Comparison of ENCODE assay signal across 16 cellular contexts in genomic region chr2:126874961-126875360, GRCh38. TPM values are rescaled to one million over a fixed set of nuclear protein-coding genes. Genes with fewer than 3 reads are reported as not detected.
DNase-seq lines count a peak whose midpoint lies in the region; ATAC-seq and TF ChIP-seq lines count a peak whose summit lies in the region.
"Had no signal": no experiment of that assay in that cellular context is flagged by ENCODE, and none has a peak within 500 bp of the region (broad histone marks: within the 10 kb centered on the region; RNA-seq: fewer than 3 reads in every experiment).

No MANE protein-coding gene starts in this region.

- H3K18ac ChIP-seq in H9 (ENCODE audit: insufficient read length, low read depth, low read length): no peak overlapping the region

- no peak for TF ChIP-seq CTCF in H9 (conservative IDR thresholded peaks at IDR 0.05)
- TF ChIP-seq CTCF in coronary artery (IDR thresholded peaks at IDR 0.05): no peak

- H3K4me3 Mint-ChIP-seq in H9: no peak overlapping the region
- H3K4me3 Mint-ChIP-seq in T-cell: no peak overlapping the region
- H3K4me3 Mint-ChIP-seq: B cell; CD8-positive, alpha-beta T cell; GM23338; HFFc6 had no signal

- H3K4me2 ChIP-seq in H9 (ENCODE audit: insufficient read depth, insufficient read length, low read length): no peak overlapping the region
- H3K4me2 ChIP-seq: BLaER1 treated with 17β-estradiol and CSF1 and Interleukin-3, amounts not matched to agents 10 nM and 100 nM; GM23338 had no signal

- H3K56ac ChIP-seq in H9 (ENCODE audit: insufficient read length, low read depth, low read length): no peak overlapping the region

- no peak overlapping the region for H4K91ac ChIP-seq in H9 (ENCODE audit: insufficient read length, low read depth, low read length)

- H3K23me2 ChIP-seq in H9 (ENCODE audit: insufficient read length, low read depth, low read length, poor library complexity, severe bottlenecking): no peaks in the 10 kb centered on the region

- DNase-seq in DMS53 (lab: John Stamatoyannopoulos, UW) (peak; percentile 74), H9 (peak; percentile 21), coronary artery (ENCODE audit: low spot score) (peak; percentile 17), islet precursor cell (peak; percentile 67), T-cell (no peak), head of caudate nucleus (no peak)
- DNase-seq: Calu3, HFFc6 had no signal

- no peak overlapping the region for H2BK15ac ChIP-seq in H9 (ENCODE audit: low read depth, low read length)

- no peaks in the 10 kb centered on the region for H3K27me3 ChIP-seq in H9 (ENCODE audit: insufficient read depth, low read length)
- H3K27me3 ChIP-seq: BLaER1 treated with 17β-estradiol and CSF1 and Interleukin-3, amounts not matched to agents 10 nM and 100 nM had no signal

- POLR2A ChIA-PET in T-cell (lab: Charles Lee): no interaction called here

- H3K4me1 ChIP-seq in H9 (ENCODE audit: insufficient read depth, low read length): peaks cover 4% of the 10 kb centered on the region; the same call in 1 of the 2 replicates

- no peak for ATAC-seq in T-cell (replicated peaks in 1 of 4)
- ATAC-seq: CD8-positive, alpha-beta T cell; GM23338; HCT116 had no signal

- intact Hi-C loops in head of caudate nucleus (cut with DNase I): no loop called here

- no peak overlapping the region for H3K9ac ChIP-seq in H9 (ENCODE audit: extremely low read depth, insufficient read length, low read length)
- H3K9ac ChIP-seq: BLaER1 treated with 17β-estradiol and CSF1 and Interleukin-3, amounts not matched to agents 10 nM and 100 nM had no signal

- H3K9me3 Mint-ChIP-seq in H9 (peaks cover 10 to 13% of the 10 kb centered on the region in 2 experiments), T-cell (peaks cover 11 to 26% (median 19%) of the 10 kb centered on the region in 3 donors)

- H4K5ac ChIP-seq in H9 (ENCODE audit: insufficient read length, low read depth, low read length): no peak overlapping the region

- no peak overlapping the region for H2AK5ac ChIP-seq in H9 (ENCODE audit: insufficient read length, low read length)

- CTCF ChIA-PET in T-cell (lab: Charles Lee): interaction anchor here in 1 of 2 donors (0.6 kb wide), 1 partner anchor 583 kb away, joined by 4 read pairs; no protein-coding TSS in a partner anchor

- H3K4me3 ChIP-seq in coronary artery: no peak overlapping the region
- H3K4me3 ChIP-seq: BLaER1 treated with 17β-estradiol and CSF1 and Interleukin-3, amounts not matched to agents 10 nM and 100 nM; GM23338 had no signal

- H3K23ac ChIP-seq in H9 (ENCODE audit: insufficient read length, low read depth, low read length): no peak overlapping the region

- no peak overlapping the region for H2BK120ac ChIP-seq in H9 (ENCODE audit: low read depth, low read length, poor library complexity, severe bottlenecking)

- no peaks in the 10 kb centered on the region for H3K79me2 ChIP-seq in H9 (ENCODE audit: insufficient read depth, low read length)

- H3K4me1 Mint-ChIP-seq in H9 (peaks cover 11 to 12% of the 10 kb centered on the region in 2 experiments), T-cell (no peaks in the 10 kb centered on the region)
- H3K4me1 Mint-ChIP-seq: B cell had no signal

- H3K27ac ChIP-seq in H9 (ENCODE audit: insufficient read length, low read depth, low read length) (no peak overlapping the region), coronary artery (no peak overlapping the region)
- H3K27ac ChIP-seq: BLaER1 treated with 17β-estradiol and CSF1 and Interleukin-3, amounts not matched to agents 10 nM and 100 nM; HL-60 had no signal

- no peak overlapping the region for H3T11ph ChIP-seq in H9 (ENCODE audit: low read length)

- peaks cover 2 to 12% (median 9%) of the 10 kb centered on the region in 3 experiments; a peak in 6 of 7 replicates for H3K36me3 Mint-ChIP-seq in H9 (ENCODE audit: insufficient read depth in 1 of 3, low read depth in 3 of 3)
- H3K36me3 Mint-ChIP-seq in T-cell: no peaks in the 10 kb centered on the region
- H3K36me3 Mint-ChIP-seq: CD8-positive, alpha-beta T cell had no signal

- H4K20me1 ChIP-seq in H9 (ENCODE audit: control insufficient read depth, insufficient read depth, insufficient read length): no peaks in the 10 kb centered on the region
- H4K20me1 ChIP-seq: BLaER1 treated with 17β-estradiol and CSF1 and Interleukin-3, amounts not matched to agents 10 nM and 100 nM had no signal

- peak overlapping the region in 1 of 3 experiments; percentile 3; a peak in 1 of 7 replicates for H3K27ac Mint-ChIP-seq in H9
- no peak overlapping the region for H3K27ac Mint-ChIP-seq in T-cell
- H3K27ac Mint-ChIP-seq: B cell; CD8-positive, alpha-beta T cell; GM23338; HFFc6 had no signal

- no peak overlapping the region for H2BK20ac ChIP-seq in H9 (ENCODE audit: low read depth, low read length, poor library complexity, severe bottlenecking)

- H3K14ac ChIP-seq in H9 (ENCODE audit: insufficient read depth, low read length): no peak overlapping the region

- H2BK12ac ChIP-seq in H9 (ENCODE audit: insufficient read length, low read depth, low read length): no peak overlapping the region

- no peaks in the 10 kb centered on the region for H3K79me1 ChIP-seq in H9 (ENCODE audit: insufficient read depth, low read depth, low read length, poor library complexity, severe bottlenecking)

- H4K8ac ChIP-seq in H9 (replicated peaks; ENCODE audit: insufficient read length, low read depth, low read length): no peak overlapping the region

- no peaks in the 10 kb centered on the region for H3K9me3 ChIP-seq in H9 (ENCODE audit: control insufficient read depth, low read depth, low read length)

- H3K27me3 Mint-ChIP-seq in H9 (ENCODE audit: low read depth) (peaks cover 2% of the 10 kb centered on the region; the same call in 1 of the 2 replicates), T-cell (no peaks in the 10 kb centered on the region)
- H3K27me3 Mint-ChIP-seq: B cell had no signal

- H3K4ac ChIP-seq in H9 (ENCODE audit: low read depth, low read length): no peak overlapping the region

- no peak overlapping the region for H2BK5ac ChIP-seq in H9 (ENCODE audit: insufficient read length, low read length)

- H2AFZ ChIP-seq in H9 (ENCODE audit: low read length): no peak overlapping the region
- H2AFZ ChIP-seq: GM23338 had no signal

- WGBS in H9 (ENCODE audit: extremely low coverage, insufficient read length, low lambda C conversion rate): no CpG with 5 or more reads among the region's 3 CpGs

RNA-seq across cellular contexts. Expression of gene TEX51, which starts 23.7 kb away (rescaled TPM):
- total RNA-seq in H9 (2021) (not detected in 2 replicates), T-cell (not detected)
- total RNA-seq: A172; B cell; Calu3; CD8-positive, alpha-beta T cell; GM23338; HFFc6; HT1080 had no signal

Comparison
In these comparisons a context has a peak if more than half of its experiments do, and no peak if none do; other contexts are left out.
1. DNase-seq: peak in DMS53 (single experiment), H9 (single experiment), coronary artery (single experiment) and islet precursor cell (single experiment); none in T-cell (0 of 34) and head of caudate nucleus (0 of 42).